22 cellular contexts compared by ENCODE assay signal in genomic region chr11:26944866-26945664, GRCh38. TPM values are rescaled to one million over a fixed set of nuclear protein-coding genes. Genes with fewer than 3 reads are reported as not detected.
DNase-seq lines count a peak whose midpoint lies in the region; ATAC-seq and TF ChIP-seq lines count a peak whose summit lies in the region.
"Had no signal": no experiment of that assay in that cellular context is flagged by ENCODE, and none has a peak within 500 bp of the region (broad histone marks: within the 10 kb centered on the region; RNA-seq: fewer than 3 reads in every experiment).

No MANE protein-coding gene starts in this region.

- H3K9me3 ChIP-seq in GM23248 (ENCODE audit: low read depth) (no peaks in the 10 kb centered on the region), adipocyte (ENCODE audit: control insufficient read depth, low read length) (no peaks in the 10 kb centered on the region)
- H3K9me3 ChIP-seq: BLaER1 treated with 17β-estradiol and CSF1 and Interleukin-3, amounts not matched to agents 10 nM and 100 nM; spleen had no signal

- H3K27me3 ChIP-seq in GM23248 (replicated peaks; ENCODE audit: insufficient read depth) (no peaks in the 10 kb centered on the region), adipocyte (replicated peaks; ENCODE audit: control insufficient read depth, insufficient read depth, low read length) (no peaks in the 10 kb centered on the region)
- H3K27me3 ChIP-seq: BLaER1 treated with 17β-estradiol and CSF1 and Interleukin-3, amounts not matched to agents 10 nM and 100 nM; spleen had no signal

- DNase-seq in GM23248 (peak; percentile 77), adipocyte (ENCODE audit: low read depth) (peak; percentile 68), fibroblast of the aortic adventitia (ENCODE audit: low read depth) (peak; percentile 63), UCSD-AML1 (lab: John Stamatoyannopoulos, UW; ENCODE audit: unreplicated experiment) (no peak), omental fat pad (ENCODE audit: low spot score) (no peak)
- DNase-seq: activated CD4-positive, alpha-beta T cell treated with anti-CD3 and anti-CD28 coated beads, Interleukin-2, amount 50 U/mL, for 1 hour; activated CD8-positive, alpha-beta memory T cell treated with anti-CD3 and anti-CD28 coated beads, Interleukin-2, amount 50 U/mL, for 48 hours; activated effector memory CD4-positive, alpha-beta T cell treated with anti-CD3 and anti-CD28 coated beads, Interleukin-2, amount 50 U/mL, for 16 hours; activated naive CD8-positive, alpha-beta T cell treated with anti-CD3 and anti-CD28 coated beads, Interleukin-2, amount 50 U/mL, for 24 hours; Calu3; NCI-H146; NCI-H2171 treated with DMSO at 0.1 percent for 48 hours; NCI-H69; Right ventricle myocardium superior; spleen; stimulated activated CD4-positive, alpha-beta T cell treated with anti-CD3 and anti-CD28 coated beads, Interleukin-4, amount 100 ng/mL, for 4 hours; stimulated activated naive CD8-positive, alpha-beta T cell treated with anti-CD3 and anti-CD28 coated beads, Interleukin-15, amount 100 ng/mL, for 72 hours; T-cell had no signal

- WGBS in GM23248 (ENCODE audit: low coverage in 1 of 2, low lambda C conversion rate in 2 of 2, missing lambda C conversion rate in 2 of 2), 2 experiments = 9% methylated on average over 3 of the region's 3 CpGs

- H3K9me2 ChIP-seq in GM23248 (ENCODE audit: insufficient read depth) = no peaks in the 10 kb centered on the region

- peak overlapping the region; percentile 49 for H3K4me2 ChIP-seq in GM23248 (ENCODE audit: unreplicated experiment)
- H3K4me2 ChIP-seq: BLaER1 treated with 17β-estradiol and CSF1 and Interleukin-3, amounts not matched to agents 10 nM and 100 nM had no signal

- peak overlapping the region; percentile 22; the same call in 1 of the 2 replicates for H3K9ac ChIP-seq in GM23248
- H3K9ac ChIP-seq in adipocyte (ENCODE audit: low read length) = peak overlapping the region; percentile 37
- H3K9ac ChIP-seq: BLaER1 treated with 17β-estradiol and CSF1 and Interleukin-3, amounts not matched to agents 10 nM and 100 nM had no signal

- no peaks in the 10 kb centered on the region for H3K79me2 ChIP-seq in GM23248 (ENCODE audit: insufficient read depth)

- peaks cover 55% of the 10 kb centered on the region for H3F3A ChIP-seq in GM23248 (ENCODE audit: insufficient read depth)

- TF ChIP-seq CTCF in fibroblast of the aortic adventitia (IDR thresholded peaks at IDR 0.05; ENCODE audit: insufficient read depth, low read length) = no peak
- no peak for TF ChIP-seq CTCF in omental fat pad (IDR thresholded peaks at IDR 0.05)

- no peak overlapping the region for H2AFZ ChIP-seq in GM23248

- H4K20me1 ChIP-seq in GM23248 (ENCODE audit: insufficient read depth) = no peaks in the 10 kb centered on the region
- H4K20me1 ChIP-seq: BLaER1 treated with 17β-estradiol and CSF1 and Interleukin-3, amounts not matched to agents 10 nM and 100 nM had no signal

- H3K4me1 ChIP-seq in GM23248 (ENCODE audit: insufficient read depth) (peaks cover 57% of the 10 kb centered on the region), adipocyte (ENCODE audit: control insufficient read depth, insufficient read depth, low read length) (peaks cover 65% of the 10 kb centered on the region)
- H3K4me1 ChIP-seq: spleen had no signal

- peak overlapping the region; percentile 89 for H3K27ac ChIP-seq in GM23248
- H3K27ac ChIP-seq: BLaER1 treated with 17β-estradiol and CSF1 and Interleukin-3, amounts not matched to agents 10 nM and 100 nM; spleen had no signal

- ATAC-seq in omental fat pad (ENCODE audit: low FRiP score) (no peak), GM19463 (IDR thresholded peaks at IDR 0.05; ENCODE audit: unreplicated experiment) (no peak), HG02763 (IDR thresholded peaks at IDR 0.05; ENCODE audit: unreplicated experiment) (no peak)
- ATAC-seq: activated naive CD8-positive, alpha-beta T cell treated with anti-CD3 and anti-CD28 coated beads, Interleukin-2, amount 50 U/mL, for 24 hours; stimulated activated naive CD8-positive, alpha-beta T cell treated with anti-CD3 and anti-CD28 coated beads, Interleukin-15, amount 100 ng/mL, for 72 hours; T-cell had no signal

- in situ Hi-C loops in GM23248 (cut with MboI) = no loop called here

- H3K4me3 ChIP-seq in GM23248 (0 out of 2 replicates have a peak overlapping the region, but pooled peaks have one; percentile 4), adipocyte (ENCODE audit: low read length) (no peak overlapping the region), fibroblast of the aortic adventitia (ENCODE audit: low read depth, low read length) (no peak overlapping the region)
- H3K4me3 ChIP-seq: BLaER1 treated with 17β-estradiol and CSF1 and Interleukin-3, amounts not matched to agents 10 nM and 100 nM; spleen had no signal

- H3K36me3 ChIP-seq in GM23248 (ENCODE audit: low read depth) = no peaks in the 10 kb centered on the region
- H3K36me3 ChIP-seq in adipocyte (ENCODE audit: control insufficient read depth, insufficient read depth, low read length, severe bottlenecking) = no peaks in the 10 kb centered on the region
- H3K36me3 ChIP-seq: BLaER1 treated with 17β-estradiol and CSF1 and Interleukin-3, amounts not matched to agents 10 nM and 100 nM; spleen had no signal

RNA-seq across cellular contexts. Expression of gene FIBIN, which starts 48.8 kb away (rescaled TPM):
- total RNA-seq in GM23248 (2014; rRNA removed; shearing (Covaris generic)) = 45.3 and 48.1 TPM in 2 replicates
- 42.2 and 45.8 TPM in 2 replicates for polyA plus RNA-seq in GM23248 (2016; fragmentation: Nextera tagmentation; extraction: Ambion mirVana)
- 15.5 and 22.6 TPM in 2 replicates for total RNA-seq in fibroblast of the aortic adventitia (ENCODE audit: low replicate concordance)
- total RNA-seq in omental fat pad = 10 to 100 TPM in 3 of 4 donors, 1 to 10 TPM in 1; 8.9 to 31.8 (median 24.8) TPM
- total RNA-seq: Calu3, epithelial cell of proximal tubule, T-cell had no signal

Comparison
In these comparisons a context has a peak if more than half of its experiments do, and no peak if none do; other contexts are left out.
1. DNase-seq: peak in GM23248 (single experiment), adipocyte (single experiment) and fibroblast of the aortic adventitia (single experiment); none in UCSD-AML1 (single experiment) and omental fat pad (single experiment).